24 cellular contexts compared by ENCODE assay signal in the genomic region with DNA sequence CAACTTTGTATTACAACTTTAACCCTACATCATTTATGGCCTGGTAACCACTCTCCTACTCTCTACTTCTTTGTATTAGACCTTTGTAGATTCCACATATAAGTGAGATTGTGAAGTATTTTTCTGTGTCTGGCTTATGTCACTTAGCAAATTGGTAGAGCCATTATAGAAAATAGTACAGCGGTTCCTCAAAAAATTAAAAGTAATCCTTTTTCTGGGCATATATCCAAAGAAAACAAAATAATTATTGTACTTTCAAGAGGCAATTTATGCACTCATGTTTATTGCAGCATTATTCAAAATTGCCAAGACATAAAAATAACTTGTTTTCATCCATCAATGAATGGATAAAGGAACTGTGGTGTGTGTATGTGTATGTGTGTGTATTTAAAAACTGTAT.
DNase-seq lines count a peak whose midpoint lies in the region; ATAC-seq and TF ChIP-seq lines count a peak whose summit lies in the region.
"Had no signal": no experiment of that assay in that cellular context is flagged by ENCODE, and none has a peak within 500 bp of the region (broad histone marks: within the 10 kb centered on the region; RNA-seq: fewer than 3 reads in every experiment).

No MANE protein-coding gene starts in this region.

- no peaks in the 10 kb centered on the region for H3K79me2 ChIP-seq in SK-N-SH (ENCODE audit: insufficient read depth)

- H3K9ac ChIP-seq in SK-N-SH: no peak overlapping the region
- H3K9ac ChIP-seq: BLaER1 had no signal

- H2AFZ ChIP-seq in SK-N-SH (ENCODE audit: low read depth): no peak overlapping the region

- peak overlapping the region; percentile 7 to 56 (median 11) for H3K27ac Mint-ChIP-seq in nephron
- H3K27ac Mint-ChIP-seq: activated naive CD4-positive, alpha-beta T cell treated with anti-CD3 and anti-CD28 coated beads, Interleukin-2, amount 10 ng/mL, durations not matched to agents 7 days and 5 days; HFFc6 had no signal

- peak overlapping the region in 1 of 2 experiments; percentile 13; a peak in 1 of 4 replicates for H3K27ac ChIP-seq in SK-N-SH (ENCODE audit: low read depth in 2 of 2, low read length in 1 of 2)
- H3K27ac ChIP-seq: BLaER1, Peyer's patch had no signal

- H3K4me2 ChIP-seq in SK-N-SH: no peak overlapping the region
- H3K4me2 ChIP-seq: BLaER1 had no signal

- CTCF ChIA-PET in SK-N-SH (lab: Yijun Ruan, JAX): no interaction called here

- TF ChIP-seq CTCF in SK-N-SH (IDR thresholded peaks at IDR 0.05) (no peak), nephron (IDR thresholded peaks at IDR 0.05; ENCODE audit: unreplicated experiment in 3 of 3) (no peak)

- H3K27me3 ChIP-seq in SK-N-SH (ENCODE audit: insufficient read depth): no peaks in the 10 kb centered on the region
- H3K27me3 ChIP-seq: BLaER1, Peyer's patch had no signal

- peaks cover 5% of the 10 kb centered on the region for H3K4me1 Mint-ChIP-seq in nephron
- H3K4me1 Mint-ChIP-seq: activated naive CD4-positive, alpha-beta T cell treated with anti-CD3 and anti-CD28 coated beads, Interleukin-2, amount 10 ng/mL, durations not matched to agents 7 days and 5 days had no signal

- TF ChIP-seq EP300 in SK-N-SH (IDR thresholded peaks at IDR 0.05; ENCODE audit: borderline replicate concordance in 1 of 2, low read depth in 1 of 2, low read length in 1 of 2): no peak; a peak in 1 of 4 replicates

- H3F3A ChIP-seq in SK-N-SH (replicated peaks; ENCODE audit: insufficient read depth): no peaks in the 10 kb centered on the region

- no peaks in the 10 kb centered on the region for H3K9me3 ChIP-seq in SK-N-SH
- H3K9me3 ChIP-seq: BLaER1, Peyer's patch had no signal

- no peaks in the 10 kb centered on the region for H3K36me3 Mint-ChIP-seq in nephron (ENCODE audit: low read depth)
- H3K36me3 Mint-ChIP-seq: activated naive CD4-positive, alpha-beta T cell treated with anti-CD3 and anti-CD28 coated beads, Interleukin-2, amount 10 ng/mL, durations not matched to agents 7 days and 5 days had no signal

- H3K4me1 ChIP-seq in SK-N-SH (ENCODE audit: control insufficient read depth in 1 of 2, insufficient read depth in 2 of 2, low read depth in 1 of 2, low read length in 1 of 2): no peaks in the 10 kb centered on the region; a peak in 2 of 4 replicates
- H3K4me1 ChIP-seq: BLaER1, Peyer's patch had no signal

- no peak for TF ChIP-seq RAD21 in SK-N-SH (IDR thresholded peaks at IDR 0.05; ENCODE audit: low read length)

- no peaks in the 10 kb centered on the region for H3K27me3 Mint-ChIP-seq in nephron (ENCODE audit: low read depth)
- H3K27me3 Mint-ChIP-seq: activated naive CD4-positive, alpha-beta T cell treated with anti-CD3 and anti-CD28 coated beads, Interleukin-2, amount 10 ng/mL, durations not matched to agents 7 days and 5 days had no signal

- H3K9me2 ChIP-seq in SK-N-SH: no peaks in the 10 kb centered on the region

- no peak for ATAC-seq in SK-N-SH treated with all-trans-retinoic acid at 6 μM for 48 hours
- ATAC-seq in HG03432 (IDR thresholded peaks at IDR 0.05; ENCODE audit: unreplicated experiment): no peak
- no peak for ATAC-seq in HG03196 (IDR thresholded peaks at IDR 0.05; ENCODE audit: unreplicated experiment)
- ATAC-seq: activated CD4-positive, CD25-positive, alpha-beta regulatory T cell treated with anti-CD3 and anti-CD28 coated beads, Interleukin-2, amount 50 U/mL, for 24 hours; HepG2; left ventricle myocardium superior had no signal

- 33% methylated on average over 1 of the region's 1 CpG for whole genome bisulfite sequencing in SK-N-SH (ENCODE audit: low lambda C conversion rate)

- POLR2A ChIA-PET in SK-N-SH (lab: Yijun Ruan, JAX): no interaction called here

- DNase-seq in SK-N-SH (no peak), NCI-H1417 (lab: John Stamatoyannopoulos, UW) (peak in 2 of 3 experiments; percentile 43 to 89), NCI-H446 (lab: John Stamatoyannopoulos, UW) (peak; percentile 32 to 62), cerebellar cortex (ENCODE audit: low spot score) (no peak)
- DNase-seq: ACHN; activated CD4-positive, alpha-beta T cell treated with anti-CD3 and anti-CD28 coated beads, Interleukin-2, amount 50 U/mL, for 48 hours; activated CD8-positive, alpha-beta memory T cell treated with anti-CD3 and anti-CD28 coated beads, Interleukin-2, amount 50 U/mL, for 48 hours; activated naive CD4-positive, alpha-beta T cell treated with anti-CD3 and anti-CD28 coated beads, Interleukin-2, amount 10 ng/mL, durations not matched to agents 7 days and 5 days; amygdala; effector CD4-positive, alpha-beta T cell; HFFc6; Kasumi-1; left ventricle myocardium superior; NCI-H510A; occipital lobe; Peyer's patch; stimulated activated naive CD4-positive, alpha-beta T cell treated with Interleukin-2 at 50 U/mL for 16 hours had no signal

- no peaks in the 10 kb centered on the region for H4K20me1 ChIP-seq in SK-N-SH (ENCODE audit: insufficient read depth)
- H4K20me1 ChIP-seq: BLaER1 had no signal

- H3K4me3 ChIP-seq in SK-N-SH (ENCODE audit: low read depth in 2 of 2, low read length in 1 of 2): no peak overlapping the region
- H3K4me3 ChIP-seq: BLaER1, Peyer's patch had no signal

- no peak overlapping the region for H3K4me3 Mint-ChIP-seq in nephron
- H3K4me3 Mint-ChIP-seq: activated naive CD4-positive, alpha-beta T cell treated with anti-CD3 and anti-CD28 coated beads, Interleukin-2, amount 10 ng/mL, durations not matched to agents 7 days and 5 days; HFFc6 had no signal

- H3K36me3 ChIP-seq in SK-N-SH (replicated peaks in 1 of 2; ENCODE audit: control insufficient read depth in 1 of 2, insufficient read depth in 2 of 2, low read length in 1 of 2): no peaks in the 10 kb centered on the region
- H3K36me3 ChIP-seq: BLaER1, Peyer's patch had no signal

- no peaks in the 10 kb centered on the region for H3K9me3 Mint-ChIP-seq in nephron

TF ChIP-seq in SK-N-SH treated with all-trans-retinoic acid at 6 μM for 48 hours, 23 proteins besides CTCF, POLR2A, EP300 and RAD21 (continues in another document):
- TF ChIP-seq, protein P1, sequence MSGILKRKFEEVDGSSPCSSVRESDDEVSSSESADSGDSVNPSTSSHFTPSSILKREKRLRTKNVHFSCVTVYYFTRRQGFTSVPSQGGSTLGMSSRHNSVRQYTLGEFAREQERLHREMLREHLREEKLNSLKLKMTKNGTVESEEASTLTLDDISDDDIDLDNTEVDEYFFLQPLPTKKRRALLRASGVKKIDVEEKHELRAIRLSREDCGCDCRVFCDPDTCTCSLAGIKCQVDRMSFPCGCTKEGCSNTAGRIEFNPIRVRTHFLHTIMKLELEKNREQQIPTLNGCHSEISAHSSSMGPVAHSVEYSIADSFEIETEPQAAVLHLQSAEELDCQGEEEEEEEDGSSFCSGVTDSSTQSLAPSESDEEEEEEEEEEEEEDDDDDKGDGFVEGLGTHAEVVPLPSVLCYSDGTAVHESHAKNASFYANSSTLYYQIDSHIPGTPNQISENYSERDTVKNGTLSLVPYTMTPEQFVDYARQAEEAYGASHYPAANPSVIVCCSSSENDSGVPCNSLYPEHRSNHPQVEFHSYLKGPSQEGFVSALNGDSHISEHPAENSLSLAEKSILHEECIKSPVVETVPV (CRISPR knock-in tag; IDR thresholded peaks at IDR 0.05): no peak
- 0 out of 2 replicates have a peak, but pooled peaks have one; percentile 39 for TF ChIP-seq TOX (CRISPR knock-in tag; IDR thresholded peaks at IDR 0.05; ENCODE audit: borderline replicate concordance)
- no peak for TF ChIP-seq BACH2 (CRISPR knock-in tag; IDR thresholded peaks at IDR 0.05; ENCODE audit: borderline replicate concordance)
- TF ChIP-seq ISL1 (CRISPR knock-in tag; IDR thresholded peaks at IDR 0.05): peak; percentile 88

TF ChIP-seq in SK-N-SH, 30 proteins besides CTCF, POLR2A, EP300 and RAD21 (continues in another document):
- TF ChIP-seq, protein P2, sequence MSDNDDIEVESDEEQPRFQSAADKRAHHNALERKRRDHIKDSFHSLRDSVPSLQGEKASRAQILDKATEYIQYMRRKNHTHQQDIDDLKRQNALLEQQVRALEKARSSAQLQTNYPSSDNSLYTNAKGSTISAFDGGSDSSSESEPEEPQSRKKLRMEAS (IDR thresholded peaks at IDR 0.05; ENCODE audit: low read depth): no peak
- no peak for TF ChIP-seq FOXM1 (IDR thresholded peaks at IDR 0.05; ENCODE audit: low read depth)
- TF ChIP-seq SMC3 (IDR thresholded peaks at IDR 0.05; ENCODE audit: low read depth, low read length): no peak
- TF ChIP-seq, protein P3, sequence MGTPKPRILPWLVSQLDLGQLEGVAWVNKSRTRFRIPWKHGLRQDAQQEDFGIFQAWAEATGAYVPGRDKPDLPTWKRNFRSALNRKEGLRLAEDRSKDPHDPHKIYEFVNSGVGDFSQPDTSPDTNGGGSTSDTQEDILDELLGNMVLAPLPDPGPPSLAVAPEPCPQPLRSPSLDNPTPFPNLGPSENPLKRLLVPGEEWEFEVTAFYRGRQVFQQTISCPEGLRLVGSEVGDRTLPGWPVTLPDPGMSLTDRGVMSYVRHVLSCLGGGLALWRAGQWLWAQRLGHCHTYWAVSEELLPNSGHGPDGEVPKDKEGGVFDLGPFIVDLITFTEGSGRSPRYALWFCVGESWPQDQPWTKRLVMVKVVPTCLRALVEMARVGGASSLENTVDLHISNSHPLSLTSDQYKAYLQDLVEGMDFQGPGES (IDR thresholded peaks at IDR 0.05; ENCODE audit: low read depth, low read length): no peak
- no peak for TF ChIP-seq FOSL2 (IDR thresholded peaks at IDR 0.05; ENCODE audit: borderline replicate concordance, low read depth)
- TF ChIP-seq NRF1 (IDR thresholded peaks at IDR 0.05; ENCODE audit: low read depth, low read length): no peak
- TF ChIP-seq TAF1 (IDR thresholded peaks at IDR 0.05; ENCODE audit: borderline replicate concordance, low read depth, low read length): no peak
- TF ChIP-seq, protein P4, sequence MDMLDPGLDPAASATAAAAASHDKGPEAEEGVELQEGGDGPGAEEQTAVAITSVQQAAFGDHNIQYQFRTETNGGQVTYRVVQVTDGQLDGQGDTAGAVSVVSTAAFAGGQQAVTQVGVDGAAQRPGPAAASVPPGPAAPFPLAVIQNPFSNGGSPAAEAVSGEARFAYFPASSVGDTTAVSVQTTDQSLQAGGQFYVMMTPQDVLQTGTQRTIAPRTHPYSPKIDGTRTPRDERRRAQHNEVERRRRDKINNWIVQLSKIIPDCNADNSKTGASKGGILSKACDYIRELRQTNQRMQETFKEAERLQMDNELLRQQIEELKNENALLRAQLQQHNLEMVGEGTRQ (IDR thresholded peaks at IDR 0.05; ENCODE audit: borderline replicate concordance, low read depth, low read length): no peak
- TF ChIP-seq TCF12 (IDR thresholded peaks at IDR 0.05): no peak
- no peak for TF ChIP-seq FOXJ3 (CRISPR knock-in tag; IDR thresholded peaks at IDR 0.05)
- TF ChIP-seq RXRA (IDR thresholded peaks at IDR 0.05; ENCODE audit: borderline replicate concordance, low read depth): no peak
- TF ChIP-seq NFIC (IDR thresholded peaks at IDR 0.05; ENCODE audit: borderline replicate concordance): no peak
- no peak for TF ChIP-seq ELF1 (IDR thresholded peaks at IDR 0.05)
- TF ChIP-seq MEF2A (IDR thresholded peaks at IDR 0.05; ENCODE audit: borderline replicate concordance, low read depth): no peak

Comparison
In these comparisons a context has a peak if more than half of its experiments do, and no peak if none do; other contexts are left out.
1. DNase-seq: peak in NCI-H1417 (2 of 3) and NCI-H446 (2 of 2); none in SK-N-SH (single experiment) and cerebellar cortex (single experiment).